Comparison of ENCODE assay signal across 28 cellular contexts in genomic region chr7:140864732-140865131, GRCh38.
"Had no signal": no experiment of that assay in that cellular context is flagged by ENCODE, and none has a peak within 500 bp of the region (broad histone marks: within the 10 kb centered on the region; RNA-seq: fewer than 3 reads in every experiment).

No MANE protein-coding gene starts in this region.

- H3K27me3 Mint-ChIP-seq: stimulated activated memory B cell treated with anti-CD40 and anti-IgM and Interleukin-4, amounts not matched to agents 10 μg/mL and 1 μg/mL and 100 μg/mL, for 72 hours; stimulated activated naive B cell treated with anti-CD40 and anti-IgM and Interleukin-4, amounts not matched to agents 10 μg/mL and 1 μg/mL and 100 μg/mL, for 72 hours; stimulated activated naive CD8-positive, alpha-beta T cell treated with anti-CD3 and anti-CD28 coated beads, Interleukin-15, amount 100 ng/mL, for 72 hours; stimulated activated naive CD8-positive, alpha-beta T cell treated with anti-CD3 and anti-CD28 coated beads, Interleukin-15, Interleukin-2, amounts not matched to agents 100 ng/mL and 50 ng/mL, for 24 hours; type B pancreatic cell had no signal

- H3K4me3 ChIP-seq: stomach, suprapubic skin, testis, thoracic aorta, thyroid gland, tibial artery, tibial nerve, transverse colon, upper lobe of left lung, upper lobe of right lung, uterus, vagina had no signal

- H3K4me1 ChIP-seq: suprapubic skin, testis, tibial artery, upper lobe of right lung, uterus had no signal

- ATAC-seq: stimulated activated effector memory CD8-positive, alpha-beta T cell treated with anti-CD3 and anti-CD28 coated beads, Interleukin-12 subunit alpha, Interleukin-12 subunit beta, amount 100 ng/mL, for 72 hours; stimulated activated memory B cell treated with anti-CD40 and anti-IgM and Interleukin-4, amounts not matched to agents 10 μg/mL and 1 μg/mL and 100 μg/mL, for 72 hours; stimulated activated naive B cell treated with anti-CD40 and anti-IgM and Interleukin-4, amounts not matched to agents 10 μg/mL and 1 μg/mL and 100 μg/mL, for 72 hours; stimulated activated naive CD8-positive, alpha-beta T cell treated with anti-CD3 and anti-CD28 coated beads, Interleukin-15, amount 100 ng/mL, for 72 hours; stimulated activated naive CD8-positive, alpha-beta T cell treated with anti-CD3 and anti-CD28 coated beads, Interleukin-15, Interleukin-2, amounts not matched to agents 100 U/mL and 50 U/mL, for 24 hours; upper lobe of right lung had no signal

- H3K27me3 ChIP-seq: stomach, suprapubic skin, testis, thyroid gland, tibial artery, tibial nerve, transverse colon, upper lobe of left lung, upper lobe of right lung, uterus, vagina had no signal

- H3K27ac ChIP-seq: stomach, suprapubic skin, testis, thoracic aorta, thyroid gland, tibial artery, tibial nerve, transverse colon, upper lobe of left lung, upper lobe of right lung, uterus, vagina had no signal

- H3K36me3 ChIP-seq: suprapubic skin, thoracic aorta, thyroid gland, tibial artery, transverse colon, upper lobe of left lung, upper lobe of right lung, uterus, vagina had no signal

- H3K4me3 Mint-ChIP-seq: stimulated activated effector memory CD8-positive, alpha-beta T cell treated with anti-CD3 and anti-CD28 coated beads, Interleukin-12 subunit alpha, Interleukin-12 subunit beta, amount 100 ng/mL, for 72 hours; stimulated activated memory B cell treated with anti-CD40 and anti-IgM and Interleukin-4, amounts not matched to agents 10 μg/mL and 1 μg/mL and 100 μg/mL, for 72 hours; stimulated activated naive B cell treated with anti-CD40 and anti-IgM and Interleukin-4, amounts not matched to agents 10 μg/mL and 1 μg/mL and 100 μg/mL, for 72 hours; stimulated activated naive CD8-positive, alpha-beta T cell treated with anti-CD3 and anti-CD28 coated beads, Interleukin-15, amount 100 ng/mL, for 72 hours; stimulated activated naive CD8-positive, alpha-beta T cell treated with anti-CD3 and anti-CD28 coated beads, Interleukin-15, Interleukin-2, amounts not matched to agents 100 ng/mL and 50 ng/mL, for 24 hours; type B pancreatic cell had no signal

- H3K27ac Mint-ChIP-seq: stimulated activated effector memory CD8-positive, alpha-beta T cell treated with anti-CD3 and anti-CD28 coated beads, Interleukin-12 subunit alpha, Interleukin-12 subunit beta, amount 100 ng/mL, for 72 hours; stimulated activated memory B cell treated with anti-CD40 and anti-IgM and Interleukin-4, amounts not matched to agents 10 μg/mL and 1 μg/mL and 100 μg/mL, for 72 hours; stimulated activated naive B cell treated with anti-CD40 and anti-IgM and Interleukin-4, amounts not matched to agents 10 μg/mL and 1 μg/mL and 100 μg/mL, for 72 hours; stimulated activated naive CD8-positive, alpha-beta T cell treated with anti-CD3 and anti-CD28 coated beads, Interleukin-15, amount 100 ng/mL, for 72 hours; stimulated activated naive CD8-positive, alpha-beta T cell treated with anti-CD3 and anti-CD28 coated beads, Interleukin-15, Interleukin-2, amounts not matched to agents 100 ng/mL and 50 ng/mL, for 24 hours; type B pancreatic cell had no signal

- H3K9me3 ChIP-seq: stomach, suprapubic skin, testis, thoracic aorta, thyroid gland, tibial artery, tibial nerve, transverse colon, upper lobe of left lung, upper lobe of right lung, uterus, vagina had no signal

- DNase-seq: stimulated activated CD4-positive, alpha-beta T cell treated with anti-CD3 and anti-CD28 coated beads, Interleukin-2, amount 100 ng/mL, for 48 hours; stimulated activated CD4-positive, alpha-beta T cell treated with anti-CD3 and anti-CD28 coated beads, Interleukin-4, amount 100 ng/mL, for 1 hour; stimulated activated CD4-positive, alpha-beta T cell treated with anti-CD3 and anti-CD28 coated beads, Interleukin-4, amount 100 ng/mL, for 24 hours; stimulated activated CD4-positive, alpha-beta T cell treated with anti-CD3 and anti-CD28 coated beads, Interleukin-4, amount 100 ng/mL, for 4 hours; stimulated activated CD8-positive, alpha-beta memory T cell treated with anti-CD3 and anti-CD28 coated beads, Interleukin-4, amount 100 ng/mL, for 48 hours; stimulated activated naive B cell treated with anti-CD40 and anti-IgM and Interleukin-4, amounts not matched to agents 10 μg/mL and 1 μg/mL and 100 μg/mL, for 72 hours; stimulated activated naive CD4-positive, alpha-beta T cell; stimulated activated naive CD4-positive, alpha-beta T cell treated with Interleukin-2 at 50 U/mL for 16 hours; stimulated activated naive CD8-positive, alpha-beta T cell treated with anti-CD3 and anti-CD28 coated beads, Interleukin-15, amount 100 ng/mL, for 72 hours; stimulated activated naive CD8-positive, alpha-beta T cell treated with anti-CD3 and anti-CD28 coated beads, Interleukin-15, Interleukin-2, amounts not matched to agents 100 U/mL and 50 U/mL, for 24 hours; stomach; substantia nigra; testis; thyroid gland; tibial artery; transverse colon; trophoblast cell; upper lobe of left lung; upper lobe of right lung; uterus had no signal

- H3K36me3 Mint-ChIP-seq: stimulated activated effector memory CD8-positive, alpha-beta T cell treated with anti-CD3 and anti-CD28 coated beads, Interleukin-12 subunit alpha, Interleukin-12 subunit beta, amount 100 ng/mL, for 72 hours had no signal
